20 cellular contexts compared by ENCODE assay signal in the genomic region with DNA sequence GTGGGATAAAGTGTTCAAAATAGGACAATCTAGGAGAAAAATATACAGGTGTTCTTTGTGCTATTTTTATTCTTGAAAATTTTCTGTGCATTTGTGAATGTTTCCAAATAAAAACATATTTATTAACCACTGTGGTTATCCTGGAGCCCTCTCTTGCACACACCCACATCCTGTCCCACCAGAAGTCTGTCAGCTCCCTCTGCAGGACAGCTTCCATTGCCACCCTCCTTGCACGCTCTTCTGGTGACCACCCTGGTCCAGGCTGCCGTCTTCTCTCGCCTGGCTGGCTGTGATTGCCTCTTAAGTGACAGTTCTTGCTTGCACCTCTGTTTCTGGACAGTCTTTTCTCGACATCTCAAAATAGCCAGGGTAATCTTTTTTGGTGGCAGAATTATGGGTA.
DNase-seq lines count a peak whose midpoint lies in the region; ATAC-seq and TF ChIP-seq lines count a peak whose summit lies in the region.
"Had no signal": no experiment of that assay in that cellular context is flagged by ENCODE, and none has a peak within 500 bp of the region (broad histone marks: within the 10 kb centered on the region; RNA-seq: fewer than 3 reads in every experiment).

No MANE protein-coding gene starts in this region.

- H2BK5ac ChIP-seq in mesendoderm (ENCODE audit: low read length) = no peak overlapping the region

- no peak for ATAC-seq in activated naive CD8-positive, alpha-beta T cell treated with anti-CD3 and anti-CD28 coated beads, Interleukin-2, amount 50 U/mL, for 24 hours
- ATAC-seq in HG03342 (IDR thresholded peaks at IDR 0.05; ENCODE audit: unreplicated experiment) = no peak
- ATAC-seq in GM21825 (IDR thresholded peaks at IDR 0.05; ENCODE audit: unreplicated experiment) = no peak
- ATAC-seq: activated CD8-positive, alpha-beta T cell treated with anti-CD3 and anti-CD28 coated beads, Interleukin-2, amount 10 ng/mL, durations not matched to agents 7 days and 5 days; left lung; upper lobe of right lung had no signal

- no peak overlapping the region for H3K9ac ChIP-seq in mesendoderm (ENCODE audit: low read length)

- WGBS in mesendoderm (ENCODE audit: extremely low coverage, insufficient coverage, low lambda C conversion rate) = no CpG with 5 or more reads among the region's 4 CpGs

- peak; percentile 63 for TF ChIP-seq CTCF in WERI-Rb-1 (IDR thresholded peaks at IDR 0.05; ENCODE audit: low read depth, low read length)

- H3K4ac ChIP-seq in mesendoderm (ENCODE audit: low read depth, low read length) = no peak overlapping the region

- no peak overlapping the region for H2AK5ac ChIP-seq in mesendoderm (ENCODE audit: low read length)

- no peak overlapping the region for H4K5ac ChIP-seq in mesendoderm (ENCODE audit: low read length)

- no peaks in the 10 kb centered on the region for H3K4me1 ChIP-seq in mesendoderm (ENCODE audit: control insufficient read depth, low read depth, low read length)
- H3K4me1 ChIP-seq: left lung, upper lobe of right lung had no signal

- peaks cover 2% of the 10 kb centered on the region for H3K27me3 Mint-ChIP-seq in activated naive CD8-positive, alpha-beta T cell treated with anti-CD3 and anti-CD28 coated beads, Interleukin-2, amount 50 U/mL, for 24 hours

- H3K4me2 ChIP-seq in mesendoderm (ENCODE audit: low read length) = no peak overlapping the region

- no peak overlapping the region for H3K56ac ChIP-seq in mesendoderm (ENCODE audit: low read length)

- H3K36me3 Mint-ChIP-seq in activated naive CD8-positive, alpha-beta T cell treated with anti-CD3 and anti-CD28 coated beads, Interleukin-2, amount 50 U/mL, for 24 hours (ENCODE audit: low read depth) = no peaks in the 10 kb centered on the region

- H3K27ac Mint-ChIP-seq in activated naive CD8-positive, alpha-beta T cell treated with anti-CD3 and anti-CD28 coated beads, Interleukin-2, amount 50 U/mL, for 24 hours = no peak overlapping the region
- H3K27ac Mint-ChIP-seq: activated CD8-positive, alpha-beta T cell treated with anti-CD3 and anti-CD28 coated beads, Interleukin-2, amount 10 ng/mL, durations not matched to agents 7 days and 5 days; nephron progenitor cell had no signal

- H3K9me3 Mint-ChIP-seq in activated naive CD8-positive, alpha-beta T cell treated with anti-CD3 and anti-CD28 coated beads, Interleukin-2, amount 50 U/mL, for 24 hours = no peaks in the 10 kb centered on the region
- H3K9me3 Mint-ChIP-seq: nephron progenitor cell had no signal

- H4K8ac ChIP-seq in mesendoderm (ENCODE audit: low read depth, low read length) = no peak overlapping the region

- H3K9me3 ChIP-seq in WERI-Rb-1 (ENCODE audit: severe bottlenecking) = no peaks in the 10 kb centered on the region
- H3K9me3 ChIP-seq: left lung, upper lobe of right lung had no signal

- H3K4me3 ChIP-seq in WERI-Rb-1 (ENCODE audit: low read depth, low read length) (no peak overlapping the region), mesendoderm (ENCODE audit: low read length) (no peak overlapping the region)
- H3K4me3 ChIP-seq: left lung, upper lobe of right lung had no signal

- H3K4me1 Mint-ChIP-seq in activated naive CD8-positive, alpha-beta T cell treated with anti-CD3 and anti-CD28 coated beads, Interleukin-2, amount 50 U/mL, for 24 hours = no peaks in the 10 kb centered on the region
- H3K4me1 Mint-ChIP-seq: nephron progenitor cell had no signal

- H3K27ac ChIP-seq in WERI-Rb-1 (no peak overlapping the region), mesendoderm (ENCODE audit: low read depth, low read length) (no peak overlapping the region)
- H3K27ac ChIP-seq: brain microvascular endothelial cell, left lung, upper lobe of right lung had no signal

- H3K4me3 Mint-ChIP-seq in activated naive CD8-positive, alpha-beta T cell treated with anti-CD3 and anti-CD28 coated beads, Interleukin-2, amount 50 U/mL, for 24 hours = no peak overlapping the region
- H3K4me3 Mint-ChIP-seq: activated CD8-positive, alpha-beta T cell treated with anti-CD3 and anti-CD28 coated beads, Interleukin-2, amount 10 ng/mL, durations not matched to agents 7 days and 5 days; nephron progenitor cell had no signal

- H3K27me3 ChIP-seq in WERI-Rb-1 (ENCODE audit: insufficient read depth, low read depth, severe bottlenecking) (no peaks in the 10 kb centered on the region), mesendoderm (ENCODE audit: insufficient read depth, low read length, poor library complexity) (no peaks in the 10 kb centered on the region)
- H3K27me3 ChIP-seq: brain microvascular endothelial cell, left lung, upper lobe of right lung had no signal

- no peaks in the 10 kb centered on the region for H3K36me3 ChIP-seq in WERI-Rb-1
- no peaks in the 10 kb centered on the region for H3K36me3 ChIP-seq in mesendoderm (ENCODE audit: control insufficient read depth, insufficient read depth, low read length)
- H3K36me3 ChIP-seq: brain microvascular endothelial cell, left lung, upper lobe of right lung had no signal

- no peak overlapping the region for H2BK15ac ChIP-seq in mesendoderm (replicated peaks; ENCODE audit: low read depth)

- H3K79me2 ChIP-seq in mesendoderm (ENCODE audit: control insufficient read depth, insufficient read depth, low read length) = no peaks in the 10 kb centered on the region

- H3K23ac ChIP-seq in mesendoderm (ENCODE audit: low read length) = no peak overlapping the region

- H3K79me1 ChIP-seq in mesendoderm (ENCODE audit: low read length) = no peaks in the 10 kb centered on the region

- no peak overlapping the region for H2BK120ac ChIP-seq in mesendoderm (ENCODE audit: low read depth, low read length)

- DNase-seq in NCI-H748 (lab: John Stamatoyannopoulos, UW; ENCODE audit: unreplicated experiment) = peak; percentile 9
- no peak for DNase-seq in NCI-H748 treated with DMSO at 0.1 percent for 48 hours (lab: John Stamatoyannopoulos, UW)
- DNase-seq in HT1080 (ENCODE audit: low read depth) = peak; percentile 5
- DNase-seq in WERI-Rb-1 = peak; percentile 54
- peak; percentile 54 for DNase-seq in mesendoderm
- no peak for DNase-seq in activated naive CD8-positive, alpha-beta T cell treated with anti-CD3 and anti-CD28 coated beads, Interleukin-2, amount 50 U/mL, for 24 hours
- DNase-seq: activated CD4-positive, alpha-beta T cell treated with anti-CD3 and anti-CD28 coated beads for 1 hour; activated CD8-positive, alpha-beta T cell treated with anti-CD3 and anti-CD28 coated beads, Interleukin-2, amount 10 ng/mL, durations not matched to agents 7 days and 5 days; activated gamma-delta T cell treated with Interleukin-2 at 50 U/mL for 16 hours; brain microvascular endothelial cell; C1 segment of cervical spinal cord; GF-D8; left lung; NCI-H1436; NCI-H524; nephron progenitor cell; posterior cingulate gyrus; upper lobe of right lung had no signal

- no peak overlapping the region for H3K18ac ChIP-seq in mesendoderm (ENCODE audit: low read length)

Comparison
In these comparisons a context has a peak if more than half of its experiments do, and no peak if none do; other contexts are left out.
1. DNase-seq: peak in NCI-H748 (single experiment), HT1080 (single experiment), WERI-Rb-1 (single experiment) and mesendoderm (single experiment); none in NCI-H748 treated with DMSO at 0.1 percent for 48 hours (single experiment) and activated naive CD8-positive, alpha-beta T cell treated with anti-CD3 and anti-CD28 coated beads, Interleukin-2, amount 50 U/mL, for 24 hours (single experiment).